In genomic region chr16:66948034-66948821, GRCh38 we compare ENCODE assay signal across 9 cellular contexts. TPM values are rescaled to one million over a fixed set of nuclear protein-coding genes. Genes with fewer than 3 reads are reported as not detected.
DNase-seq lines count a peak whose midpoint lies in the region; ATAC-seq and TF ChIP-seq lines count a peak whose summit lies in the region.
"Had no signal": no experiment of that assay in that cellular context is flagged by ENCODE, and none has a peak within 500 bp of the region (broad histone marks: within the 10 kb centered on the region; RNA-seq: fewer than 3 reads in every experiment).

No MANE protein-coding gene starts in this region.

- WGBS in heart left ventricle, 4 donors, result 2 to 7% (median 4%) methylated on average over 25 to 44 of the region's 47 CpGs

- peaks cover 0 to 35% (median 0%) of the 10 kb centered on the region in 9 donors for H3K27me3 ChIP-seq in heart left ventricle

- CTCF ChIA-PET in activated CD8-positive, alpha-beta T cell treated with anti-CD3 and anti-CD28 coated beads for 36 hours (lab: Charles Lee), result interaction anchor here (0.7 to 2.8 kb wide), 6 partner anchors 22 to 209 kb away, joined by 3 to 12 read pairs (median 4); partner anchors contain the start of gene RRAD

- H3K4me1 Mint-ChIP-seq in activated CD8-positive, alpha-beta T cell treated with anti-CD3 and anti-CD28 coated beads for 36 hours (ENCODE audit: low read depth), result peaks cover 22% of the 10 kb centered on the region
- H3K4me1 Mint-ChIP-seq: neural crest cell had no signal

- H3K4me3 ChIP-seq in heart left ventricle (peak overlapping the region; percentile 18 to 62 (median 52)), skin epidermis (peak overlapping the region; percentile 13 to 49 (median 34))

- peak overlapping the region; percentile 79 for H3K4me3 Mint-ChIP-seq in activated CD8-positive, alpha-beta T cell treated with anti-CD3 and anti-CD28 coated beads for 36 hours
- H3K4me3 Mint-ChIP-seq: neural crest cell had no signal

- no peak for TF ChIP-seq POLR2A in heart left ventricle (IDR thresholded peaks at IDR 0.05)

- H3K27ac ChIP-seq in heart left ventricle (peak overlapping the region in 1 of 12 donors; percentile 24), skin epidermis (peak overlapping the region in 2 of 21 experiments; percentile 0 to 26)

- no peak for TF ChIP-seq CTCF in activated CD8-positive, alpha-beta T cell treated with anti-CD3 and anti-CD28 coated beads for 36 hours (IDR thresholded peaks at IDR 0.05)
- TF ChIP-seq CTCF in heart left ventricle (IDR thresholded peaks at IDR 0.05), result no peak

- H3K9me3 Mint-ChIP-seq in activated CD8-positive, alpha-beta T cell treated with anti-CD3 and anti-CD28 coated beads for 36 hours, result no peaks in the 10 kb centered on the region
- H3K9me3 Mint-ChIP-seq: neural crest cell had no signal

- H3K4me1 ChIP-seq in heart left ventricle, result peaks cover 0 to 22% (median 9%) of the 10 kb centered on the region in 12 donors

- H3K36me3 Mint-ChIP-seq in activated CD8-positive, alpha-beta T cell treated with anti-CD3 and anti-CD28 coated beads for 36 hours (ENCODE audit: low read depth), result no peaks in the 10 kb centered on the region

- peaks cover 0 to 14% (median 9%) of the 10 kb centered on the region in 9 donors for H3K36me3 ChIP-seq in heart left ventricle

- H3K9me3 ChIP-seq in heart left ventricle, result peaks cover 0 to 6% (median 0%) of the 10 kb centered on the region in 12 donors

- POLR2A ChIA-PET in activated CD8-positive, alpha-beta T cell treated with anti-CD3 and anti-CD28 coated beads for 36 hours (lab: Charles Lee), result no interaction called here

- intact Hi-C loops in activated CD8-positive, alpha-beta T cell treated with anti-CD3 and anti-CD28 coated beads for 36 hours (cut with micrococcal nuclease), result no loop called here
- intact Hi-C loops in heart left ventricle (cut with DNase I), result loop anchor here in 1 of 10 donors (10.0 kb wide), 1 partner anchor 53 kb away; no protein-coding TSS in a partner anchor

- ATAC-seq in GM18511 (IDR thresholded peaks at IDR 0.05; ENCODE audit: unreplicated experiment) (peak; percentile 22), heart left ventricle (peak; percentile 14 to 39 (median 26)), GM21717 (IDR thresholded peaks at IDR 0.05; ENCODE audit: unreplicated experiment) (no peak), GM19324 (IDR thresholded peaks at IDR 0.05; ENCODE audit: low FRiP score, unreplicated experiment) (no peak)
- peak; percentile 26 for ATAC-seq in activated CD8-positive, alpha-beta T cell treated with anti-CD3 and anti-CD28 coated beads for 36 hours

- H3K27me3 Mint-ChIP-seq in activated CD8-positive, alpha-beta T cell treated with anti-CD3 and anti-CD28 coated beads for 36 hours, result peaks cover 39% of the 10 kb centered on the region

- DNase-seq in activated CD8-positive, alpha-beta T cell treated with anti-CD3 and anti-CD28 coated beads for 36 hours, result no peak
- DNase-seq in heart left ventricle (peak in 2 of 5 donors; percentile 41 to 68), amniotic stem cell (lab: John Stamatoyannopoulos, UW) (no peak), NCI-H1694 (lab: John Stamatoyannopoulos, UW) (no peak)

- H3K27ac Mint-ChIP-seq in activated CD8-positive, alpha-beta T cell treated with anti-CD3 and anti-CD28 coated beads for 36 hours, result no peak overlapping the region

RNA-seq across cellular contexts. Expression of gene CES3, which starts 12.8 kb away (rescaled TPM):
- 1 to 10 TPM; 2.1 to 2.9 TPM for total RNA-seq in activated CD8-positive, alpha-beta T cell treated with anti-CD3 and anti-CD28 coated beads for 36 hours
- 1 to 10 TPM in 3 of 9 donors, under 1 TPM in 6; 0.51 to 1.7 (median 0.88) TPM for total RNA-seq in heart left ventricle
- 1 to 10 TPM in 1 of 2 donors, under 1 TPM in 1; 0.08 to 1.1 TPM for polyA plus RNA-seq in heart left ventricle

RNA-seq across cellular contexts. Expression of gene CES2, which starts 12.9 kb away (rescaled TPM):
- 10 to 100 TPM; 24.7 to 24.9 TPM for total RNA-seq in activated CD8-positive, alpha-beta T cell treated with anti-CD3 and anti-CD28 coated beads for 36 hours
- 100 to 1,000 TPM in 4 of 9 donors, 10 to 100 TPM in 5; 56.0 to 157 (median 78.8) TPM for total RNA-seq in heart left ventricle
- 100 to 1,000 TPM in 1 of 2 donors, 10 to 100 TPM in 1; 40.9 to 125 TPM for polyA plus RNA-seq in heart left ventricle

RNA-seq across cellular contexts. Expression of gene CIAO2B, which starts 14.0 kb away (rescaled TPM):
- 100 to 1,000 TPM; 150 to 162 TPM for total RNA-seq in activated CD8-positive, alpha-beta T cell treated with anti-CD3 and anti-CD28 coated beads for 36 hours
- total RNA-seq in heart left ventricle, result 100 to 1,000 TPM; 103 to 188 (median 110) TPM
- polyA plus RNA-seq in heart left ventricle, result 100 to 1,000 TPM; 265 to 669 TPM

RNA-seq across cellular contexts. Expression of gene RRAD, which starts 22.9 kb away (rescaled TPM):
- 1 to 10 TPM in 1 of 2 experiments, under 1 TPM in 1; 0.61 to 1.1 TPM for total RNA-seq in activated CD8-positive, alpha-beta T cell treated with anti-CD3 and anti-CD28 coated beads for 36 hours
- total RNA-seq in heart left ventricle, result 100 to 1,000 TPM in 7 of 9 donors, 10 to 100 TPM in 2; 57.5 to 298 (median 143) TPM
- polyA plus RNA-seq in heart left ventricle, result 100 to 1,000 TPM; 152 to 277 TPM

RNA-seq across cellular contexts. Expression of gene CDH16, which starts 29.5 kb away (rescaled TPM):
- not detected for total RNA-seq in activated CD8-positive, alpha-beta T cell treated with anti-CD3 and anti-CD28 coated beads for 36 hours
- total RNA-seq in heart left ventricle, result under 1 TPM in 4 of 9 donors, not detected in 5; 0.13 to 0.44 (median 0.17) TPM
- polyA plus RNA-seq in heart left ventricle, result 1 to 10 TPM in 1 of 2 donors, under 1 TPM in 1; 0.08 to 1.6 TPM
- total RNA-seq: neural crest cell had no signal

Comparison
In these comparisons a context has a peak if more than half of its experiments do, and no peak if none do; other contexts are left out.
1. ATAC-seq: peak in GM18511 (single experiment), activated CD8-positive, alpha-beta T cell treated with anti-CD3 and anti-CD28 coated beads for 36 hours (single experiment) and heart left ventricle (4 of 4); none in GM21717 (single experiment) and GM19324 (single experiment).